In the genomic region with DNA sequence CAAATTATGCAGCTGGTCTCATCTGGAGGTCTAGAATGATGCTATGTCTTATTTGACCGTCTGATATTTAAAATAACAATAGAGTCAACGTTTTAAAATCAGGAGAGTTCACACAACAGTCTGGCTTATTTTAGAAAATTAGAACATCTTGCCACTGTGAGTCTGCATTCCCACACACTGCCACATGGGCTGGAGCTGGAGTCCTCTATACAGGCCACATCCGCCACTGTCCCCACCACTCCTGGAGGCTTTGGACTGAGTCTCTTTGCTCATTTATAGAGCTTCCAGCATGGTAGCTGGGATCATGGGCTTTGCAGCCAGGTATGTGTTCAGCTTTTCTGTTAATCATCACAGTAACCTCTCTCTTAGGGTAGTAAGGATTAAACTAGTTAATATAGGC, we compare ENCODE assay signal across 2 cellular contexts.
TF ChIP-seq lines count a peak whose summit lies in the region.

No MANE protein-coding gene starts in this region.

TF ChIP-seq in SK-N-SH, 30 proteins besides CTCF, POLR2A, EP300 and RAD21 (continued from another document):
- TF ChIP-seq, protein P1, sequence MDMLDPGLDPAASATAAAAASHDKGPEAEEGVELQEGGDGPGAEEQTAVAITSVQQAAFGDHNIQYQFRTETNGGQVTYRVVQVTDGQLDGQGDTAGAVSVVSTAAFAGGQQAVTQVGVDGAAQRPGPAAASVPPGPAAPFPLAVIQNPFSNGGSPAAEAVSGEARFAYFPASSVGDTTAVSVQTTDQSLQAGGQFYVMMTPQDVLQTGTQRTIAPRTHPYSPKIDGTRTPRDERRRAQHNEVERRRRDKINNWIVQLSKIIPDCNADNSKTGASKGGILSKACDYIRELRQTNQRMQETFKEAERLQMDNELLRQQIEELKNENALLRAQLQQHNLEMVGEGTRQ (IDR thresholded peaks at IDR 0.05; ENCODE audit: borderline replicate concordance, low read depth, low read length) = no peak
- TF ChIP-seq, protein P2, sequence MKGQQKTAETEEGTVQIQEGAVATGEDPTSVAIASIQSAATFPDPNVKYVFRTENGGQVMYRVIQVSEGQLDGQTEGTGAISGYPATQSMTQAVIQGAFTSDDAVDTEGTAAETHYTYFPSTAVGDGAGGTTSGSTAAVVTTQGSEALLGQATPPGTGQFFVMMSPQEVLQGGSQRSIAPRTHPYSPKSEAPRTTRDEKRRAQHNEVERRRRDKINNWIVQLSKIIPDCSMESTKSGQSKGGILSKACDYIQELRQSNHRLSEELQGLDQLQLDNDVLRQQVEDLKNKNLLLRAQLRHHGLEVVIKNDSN (IDR thresholded peaks at IDR 0.05; ENCODE audit: borderline replicate concordance, low read depth) = no peak

TF ChIP-seq in SK-N-SH treated with all-trans-retinoic acid at 6 μM for 48 hours, 23 proteins besides CTCF, POLR2A, EP300 and RAD21:
- TF ChIP-seq, protein P3, sequence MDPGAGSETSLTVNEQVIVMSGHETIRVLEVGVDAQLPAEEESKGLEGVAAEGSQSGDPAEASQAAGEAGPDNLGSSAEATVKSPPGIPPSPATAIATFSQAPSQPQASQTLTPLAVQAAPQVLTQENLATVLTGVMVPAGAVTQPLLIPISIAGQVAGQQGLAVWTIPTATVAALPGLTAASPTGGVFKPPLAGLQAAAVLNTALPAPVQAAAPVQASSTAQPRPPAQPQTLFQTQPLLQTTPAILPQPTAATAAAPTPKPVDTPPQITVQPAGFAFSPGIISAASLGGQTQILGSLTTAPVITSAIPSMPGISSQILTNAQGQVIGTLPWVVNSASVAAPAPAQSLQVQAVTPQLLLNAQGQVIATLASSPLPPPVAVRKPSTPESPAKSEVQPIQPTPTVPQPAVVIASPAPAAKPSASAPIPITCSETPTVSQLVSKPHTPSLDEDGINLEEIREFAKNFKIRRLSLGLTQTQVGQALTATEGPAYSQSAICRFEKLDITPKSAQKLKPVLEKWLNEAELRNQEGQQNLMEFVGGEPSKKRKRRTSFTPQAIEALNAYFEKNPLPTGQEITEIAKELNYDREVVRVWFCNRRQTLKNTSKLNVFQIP (CRISPR knock-in tag; IDR thresholded peaks at IDR 0.05; ENCODE audit: borderline replicate concordance, low read depth) = no peak
- TF ChIP-seq ZNF70 (CRISPR knock-in tag; IDR thresholded peaks at IDR 0.05) (no peak), ARNTL (CRISPR knock-in tag; IDR thresholded peaks at IDR 0.05; ENCODE audit: borderline replicate concordance, low read depth) (no peak), ZNF565 (CRISPR knock-in tag; conservative IDR thresholded peaks at IDR 0.05; ENCODE audit: low read depth) (no peak), ZNF8 (CRISPR knock-in tag; IDR thresholded peaks at IDR 0.05) (no peak), ZC3H10 (CRISPR knock-in tag; IDR thresholded peaks at IDR 0.05) (no peak), ISL1 (CRISPR knock-in tag; IDR thresholded peaks at IDR 0.05) (no peak)
- TF ChIP-seq, protein P4, sequence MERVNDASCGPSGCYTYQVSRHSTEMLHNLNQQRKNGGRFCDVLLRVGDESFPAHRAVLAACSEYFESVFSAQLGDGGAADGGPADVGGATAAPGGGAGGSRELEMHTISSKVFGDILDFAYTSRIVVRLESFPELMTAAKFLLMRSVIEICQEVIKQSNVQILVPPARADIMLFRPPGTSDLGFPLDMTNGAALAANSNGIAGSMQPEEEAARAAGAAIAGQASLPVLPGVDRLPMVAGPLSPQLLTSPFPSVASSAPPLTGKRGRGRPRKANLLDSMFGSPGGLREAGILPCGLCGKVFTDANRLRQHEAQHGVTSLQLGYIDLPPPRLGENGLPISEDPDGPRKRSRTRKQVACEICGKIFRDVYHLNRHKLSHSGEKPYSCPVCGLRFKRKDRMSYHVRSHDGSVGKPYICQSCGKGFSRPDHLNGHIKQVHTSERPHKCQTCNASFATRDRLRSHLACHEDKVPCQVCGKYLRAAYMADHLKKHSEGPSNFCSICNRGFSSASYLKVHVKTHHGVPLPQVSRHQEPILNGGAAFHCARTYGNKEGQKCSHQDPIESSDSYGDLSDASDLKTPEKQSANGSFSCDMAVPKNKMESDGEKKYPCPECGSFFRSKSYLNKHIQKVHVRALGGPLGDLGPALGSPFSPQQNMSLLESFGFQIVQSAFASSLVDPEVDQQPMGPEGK (CRISPR knock-in tag; IDR thresholded peaks at IDR 0.05; ENCODE audit: borderline replicate concordance) = no peak
- TF ChIP-seq, protein P5, sequence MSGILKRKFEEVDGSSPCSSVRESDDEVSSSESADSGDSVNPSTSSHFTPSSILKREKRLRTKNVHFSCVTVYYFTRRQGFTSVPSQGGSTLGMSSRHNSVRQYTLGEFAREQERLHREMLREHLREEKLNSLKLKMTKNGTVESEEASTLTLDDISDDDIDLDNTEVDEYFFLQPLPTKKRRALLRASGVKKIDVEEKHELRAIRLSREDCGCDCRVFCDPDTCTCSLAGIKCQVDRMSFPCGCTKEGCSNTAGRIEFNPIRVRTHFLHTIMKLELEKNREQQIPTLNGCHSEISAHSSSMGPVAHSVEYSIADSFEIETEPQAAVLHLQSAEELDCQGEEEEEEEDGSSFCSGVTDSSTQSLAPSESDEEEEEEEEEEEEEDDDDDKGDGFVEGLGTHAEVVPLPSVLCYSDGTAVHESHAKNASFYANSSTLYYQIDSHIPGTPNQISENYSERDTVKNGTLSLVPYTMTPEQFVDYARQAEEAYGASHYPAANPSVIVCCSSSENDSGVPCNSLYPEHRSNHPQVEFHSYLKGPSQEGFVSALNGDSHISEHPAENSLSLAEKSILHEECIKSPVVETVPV (CRISPR knock-in tag; IDR thresholded peaks at IDR 0.05) = no peak
